In the genomic region with DNA sequence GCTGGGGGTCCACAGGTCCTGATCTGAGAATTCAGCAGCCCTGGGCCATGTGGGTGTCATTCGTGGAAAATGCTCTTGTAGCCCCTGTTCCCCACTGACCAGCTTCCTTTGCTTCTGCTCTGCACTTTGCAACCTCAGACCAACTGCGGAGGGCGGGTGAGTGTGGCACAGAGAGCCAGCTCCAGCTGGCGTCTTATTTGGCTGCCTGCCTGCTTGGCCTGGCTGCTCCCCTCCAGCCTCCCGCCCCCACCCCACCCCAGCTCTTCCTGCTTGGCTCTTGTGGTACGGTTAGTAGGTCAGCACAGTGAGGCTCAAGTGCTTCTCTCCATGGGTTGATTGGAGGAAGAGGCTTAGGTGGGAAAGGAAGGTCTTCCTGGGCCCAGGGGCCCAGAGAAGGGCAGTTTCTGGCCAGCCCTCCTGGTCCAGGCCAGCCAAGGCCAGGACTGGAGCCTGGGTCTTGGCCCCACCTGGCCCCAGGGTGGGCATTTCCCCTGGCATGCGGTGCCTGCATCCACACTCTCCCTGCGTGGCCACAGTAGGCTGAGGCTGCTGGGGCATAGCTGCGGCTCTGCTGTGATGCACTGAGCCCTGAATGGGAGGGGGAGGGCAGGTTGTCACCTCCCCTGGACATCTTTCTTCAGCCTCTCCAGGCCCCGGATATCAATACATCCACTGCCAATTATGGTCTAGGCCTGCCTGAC, we compare ENCODE assay signal across 17 cellular contexts. TPM values are rescaled to one million over a fixed set of nuclear protein-coding genes. Genes with fewer than 3 reads are reported as not detected.
A peak's percentile ranks its signal among the peaks of the same experiment; 100 is the strongest.
DNase-seq lines count a peak whose midpoint lies in the region; ATAC-seq and TF ChIP-seq lines count a peak whose summit lies in the region.
"Had no signal": no experiment of that assay in that cellular context is flagged by ENCODE, and none has a peak within 500 bp of the region (broad histone marks: within the 10 kb centered on the region; RNA-seq: fewer than 3 reads in every experiment).

No MANE protein-coding gene starts in this region.

- H3K4me3 Mint-ChIP-seq in H9 (no peak overlapping the region), GM23338 (no peak overlapping the region)
- H3K4me3 Mint-ChIP-seq: nephron progenitor cell had no signal

- no peak overlapping the region for H2BK120ac ChIP-seq in H9 (ENCODE audit: low read depth, low read length, poor library complexity, severe bottlenecking)

- no peak for TF ChIP-seq POLR2A in gastroesophageal sphincter (IDR thresholded peaks at IDR 0.05)

- ATAC-seq in gastroesophageal sphincter (peak; percentile 32), GM23338 (no peak)
- ATAC-seq: activated T-cell treated with anti-CD3 and anti-CD28 coated beads, Interleukin-2, amount 50 U/mL, for 4 hours had no signal

- H3K18ac ChIP-seq in H9 (ENCODE audit: insufficient read length, low read depth, low read length): no peak overlapping the region

- H3K4me1 Mint-ChIP-seq in H9 (peaks cover 5 to 7% of the 10 kb centered on the region in 2 experiments), GM23338 (peaks cover 5% of the 10 kb centered on the region; the same call in 2 of the 3 replicates)

- no peak overlapping the region for H2AFZ ChIP-seq in H9 (ENCODE audit: low read length)
- no peak overlapping the region for H2AFZ ChIP-seq in GM23338

- H2BK20ac ChIP-seq in H9 (ENCODE audit: low read depth, low read length, poor library complexity, severe bottlenecking): no peak overlapping the region

- H3K9ac ChIP-seq in H9 (ENCODE audit: extremely low read depth, insufficient read length, low read length): no peak overlapping the region

- H2BK15ac ChIP-seq in H9 (ENCODE audit: low read depth, low read length): no peak overlapping the region

- no peak for TF ChIP-seq EP300 in gastroesophageal sphincter (IDR thresholded peaks at IDR 0.05)

- H3K4me3 ChIP-seq in gastroesophageal sphincter: no peak overlapping the region
- H3K4me3 ChIP-seq in GM23338: no peak overlapping the region

- WGBS in gastroesophageal sphincter (ENCODE audit: low coverage in 1 of 2), 2 donors: 10 to 83% methylated on average over 2 to 4 of the region's 10 CpGs
- WGBS in H9 (ENCODE audit: extremely low coverage, insufficient read length, low lambda C conversion rate): no CpG with 5 or more reads among the region's 10 CpGs

- H3K36me3 ChIP-seq in gastroesophageal sphincter (no peaks in the 10 kb centered on the region), GM23338 (ENCODE audit: insufficient read depth) (no peaks in the 10 kb centered on the region)
- H3K36me3 ChIP-seq: brain microvascular endothelial cell had no signal

- no peak overlapping the region for H2AK5ac ChIP-seq in H9 (ENCODE audit: insufficient read length, low read length)

- H3K27ac Mint-ChIP-seq in H9 (peak overlapping the region in 1 of 3 experiments; percentile 60; a peak in 1 of 7 replicates), GM23338 (no peak overlapping the region)
- H3K27ac Mint-ChIP-seq: CD14-positive monocyte, nephron progenitor cell had no signal

- H4K20me1 ChIP-seq in H9 (ENCODE audit: control insufficient read depth, insufficient read depth, insufficient read length): no peaks in the 10 kb centered on the region
- H4K20me1 ChIP-seq in GM23338 (replicated peaks; ENCODE audit: insufficient read depth): no peaks in the 10 kb centered on the region

- no peaks in the 10 kb centered on the region for H3K9me3 ChIP-seq in gastroesophageal sphincter
- no peaks in the 10 kb centered on the region for H3K9me3 ChIP-seq in H9 (ENCODE audit: control insufficient read depth, low read depth, low read length)

- H2BK5ac ChIP-seq in H9 (ENCODE audit: insufficient read length, low read length): no peak overlapping the region

- no peak overlapping the region for H3K27ac ChIP-seq in gastroesophageal sphincter
- H3K27ac ChIP-seq in H9 (ENCODE audit: insufficient read length, low read depth, low read length): no peak overlapping the region
- H3K27ac ChIP-seq in GM23338 (ENCODE audit: low read depth): no peak overlapping the region
- H3K27ac ChIP-seq: brain microvascular endothelial cell, epithelial cell of prostate, VCaP had no signal

- no peak overlapping the region for H3T11ph ChIP-seq in H9 (ENCODE audit: low read length)

- H4K91ac ChIP-seq in H9 (ENCODE audit: insufficient read length, low read depth, low read length): no peak overlapping the region

- no peak overlapping the region for H3K4ac ChIP-seq in H9 (ENCODE audit: low read depth, low read length)

- H4K8ac ChIP-seq in H9 (replicated peaks; ENCODE audit: insufficient read length, low read depth, low read length): no peak overlapping the region

- H3K79me1 ChIP-seq in H9 (ENCODE audit: insufficient read depth, low read depth, low read length, poor library complexity, severe bottlenecking): no peaks in the 10 kb centered on the region

- no peaks in the 10 kb centered on the region for H3F3A ChIP-seq in GM23338 (replicated peaks; ENCODE audit: low read depth)

- H3K79me2 ChIP-seq in H9 (ENCODE audit: insufficient read depth, low read length): no peaks in the 10 kb centered on the region
- no peaks in the 10 kb centered on the region for H3K79me2 ChIP-seq in GM23338 (replicated peaks; ENCODE audit: insufficient read depth)

- no peaks in the 10 kb centered on the region for H3K23me2 ChIP-seq in H9 (ENCODE audit: insufficient read length, low read depth, low read length, poor library complexity, severe bottlenecking)

- H3K36me3 Mint-ChIP-seq in H9 (ENCODE audit: insufficient read depth in 1 of 3, low read depth in 3 of 3) (no peaks in the 10 kb centered on the region; a peak in 1 of 7 replicates), GM23338 (ENCODE audit: low read depth) (no peaks in the 10 kb centered on the region)
- H3K36me3 Mint-ChIP-seq: CD14-positive monocyte had no signal

- no peaks in the 10 kb centered on the region for H3K9me3 Mint-ChIP-seq in H9
- no peaks in the 10 kb centered on the region for H3K9me3 Mint-ChIP-seq in GM23338
- H3K9me3 Mint-ChIP-seq: activated T-cell treated with anti-CD3 and anti-CD28 coated beads, Interleukin-2, amount 50 U/mL, for 4 hours; nephron progenitor cell had no signal

- peaks cover 4% of the 10 kb centered on the region for H3K27me3 ChIP-seq in gastroesophageal sphincter
- no peaks in the 10 kb centered on the region for H3K27me3 ChIP-seq in H9 (ENCODE audit: insufficient read depth, low read length)
- no peaks in the 10 kb centered on the region for H3K27me3 ChIP-seq in GM23338 (ENCODE audit: insufficient read depth)
- H3K27me3 ChIP-seq: brain microvascular endothelial cell had no signal

- no peak overlapping the region for H3K56ac ChIP-seq in H9 (ENCODE audit: insufficient read length, low read depth, low read length)

- H3K4me1 ChIP-seq in gastroesophageal sphincter: peaks cover 0 to 17% (median 0%) of the 10 kb centered on the region in 3 donors
- no peaks in the 10 kb centered on the region for H3K4me1 ChIP-seq in H9 (ENCODE audit: insufficient read depth, low read length)
- no peaks in the 10 kb centered on the region for H3K4me1 ChIP-seq in GM23338 (ENCODE audit: insufficient read depth)

- H3K9me2 ChIP-seq in GM23338 (ENCODE audit: insufficient read depth): no peaks in the 10 kb centered on the region

- peaks cover 4% of the 10 kb centered on the region for H3K27me3 Mint-ChIP-seq in H9 (ENCODE audit: low read depth)
- peaks cover 6% of the 10 kb centered on the region for H3K27me3 Mint-ChIP-seq in GM23338 (ENCODE audit: insufficient read depth, low read depth, poor library complexity)

- H3K14ac ChIP-seq in H9 (ENCODE audit: insufficient read depth, low read length): no peak overlapping the region

- H3K23ac ChIP-seq in H9 (ENCODE audit: insufficient read length, low read depth, low read length): no peak overlapping the region

- no peak for TF ChIP-seq CTCF in gastroesophageal sphincter (IDR thresholded peaks at IDR 0.05)
- no peak for TF ChIP-seq CTCF in H9 (conservative IDR thresholded peaks at IDR 0.05)
- no peak for TF ChIP-seq CTCF in GM23338 (conservative IDR thresholded peaks at IDR 0.05; ENCODE audit: low read depth in 2 of 2)

- DNase-seq in DMS79 (lab: John Stamatoyannopoulos, UW) (peak; percentile 60), NCI-H510A (lab: John Stamatoyannopoulos, UW) (peak; percentile 68), nucleus accumbens (lab: John Stamatoyannopoulos, UW) (peak in 51 of 56 donors; percentile 9 to 89 (median 65)), H9 (no peak), GM23338 (ENCODE audit: low spot score) (no peak)
- DNase-seq in activated CD4-positive, alpha-beta T cell treated with anti-CD3 and anti-CD28 coated beads, Interleukin-2, amount 50 U/mL, for 4 hours: no peak
- DNase-seq in activated CD4-positive, alpha-beta T cell treated with anti-CD3 and anti-CD28 coated beads, Interleukin-2, amount 50 U/mL, for 48 hours: no peak
- DNase-seq: activated T-cell treated with anti-CD3 and anti-CD28 coated beads, Interleukin-2, amount 50 U/mL, for 4 hours; brain microvascular endothelial cell; H7; NCI-H1930; nephron progenitor cell; stimulated activated CD4-positive, alpha-beta T cell treated with anti-CD3 and anti-CD28 coated beads, Interleukin-15, amount 100 ng/mL, for 24 hours had no signal

- no peak overlapping the region for H2BK12ac ChIP-seq in H9 (ENCODE audit: insufficient read length, low read depth, low read length)

- H4K5ac ChIP-seq in H9 (ENCODE audit: insufficient read length, low read depth, low read length): no peak overlapping the region

- H3K4me2 ChIP-seq in H9 (ENCODE audit: insufficient read depth, insufficient read length, low read length) (no peak overlapping the region), GM23338 (no peak overlapping the region)

TF ChIP-seq in GM23338, 12 proteins besides CTCF, POLR2A, EP300 and RAD21 (continues in another document):
- no peak for TF ChIP-seq ZNF114 (CRISPR knock-in tag; IDR thresholded peaks at IDR 0.05)

RNA-seq across cellular contexts. Expression of gene MYO7A, which starts 26.5 kb away (rescaled TPM):
- 10 to 100 TPM in 2 of 4 donors, 1 to 10 TPM in 2; 4.0 to 11.8 (median 8.7) TPM for total RNA-seq in gastroesophageal sphincter
- total RNA-seq in H9 (2021): 1.6 and 2.2 TPM in 2 replicates
- 2.3 and 5.4 TPM in 2 replicates for total RNA-seq in GM23338 (2014; rRNA removed; shearing (Covaris generic))
- 1.7 and 1.8 TPM in 2 replicates for polyA plus RNA-seq in GM23338 (2016; fragmentation: Nextera tagmentation; extraction: Ambion mirVana)

RNA-seq across cellular contexts. Expression of gene OMP, which starts 51.9 kb away (rescaled TPM):
- not detected for total RNA-seq in gastroesophageal sphincter
- 0.86 TPM in 1 of 2 replicates, not detected in the other for total RNA-seq in H9 (2021)
- total RNA-seq in GM23338 (2014; rRNA removed; shearing (Covaris generic)): 1.0 TPM in 1 of 2 replicates, not detected in the other
- not detected in 2 replicates for polyA plus RNA-seq in GM23338 (2016; fragmentation: Nextera tagmentation; extraction: Ambion mirVana)
- total RNA-seq: activated T-cell treated with anti-CD3 and anti-CD28 coated beads, Interleukin-2, amount 50 U/mL, for 4 hours; H7 had no signal
- polyA plus RNA-seq: CD14-positive monocyte had no signal

Comparison
In these comparisons a context has a peak if more than half of its experiments do, and no peak if none do; other contexts are left out.
1. DNase-seq: peak in DMS79 (single experiment), NCI-H510A (single experiment) and nucleus accumbens (51 of 56); none in activated CD4-positive, alpha-beta T cell treated with anti-CD3 and anti-CD28 coated beads, Interleukin-2, amount 50 U/mL, for 4 hours (0 of 2), H9 (single experiment), activated CD4-positive, alpha-beta T cell treated with anti-CD3 and anti-CD28 coated beads, Interleukin-2, amount 50 U/mL, for 48 hours (0 of 2) and GM23338 (single experiment).